In the genomic region with DNA sequence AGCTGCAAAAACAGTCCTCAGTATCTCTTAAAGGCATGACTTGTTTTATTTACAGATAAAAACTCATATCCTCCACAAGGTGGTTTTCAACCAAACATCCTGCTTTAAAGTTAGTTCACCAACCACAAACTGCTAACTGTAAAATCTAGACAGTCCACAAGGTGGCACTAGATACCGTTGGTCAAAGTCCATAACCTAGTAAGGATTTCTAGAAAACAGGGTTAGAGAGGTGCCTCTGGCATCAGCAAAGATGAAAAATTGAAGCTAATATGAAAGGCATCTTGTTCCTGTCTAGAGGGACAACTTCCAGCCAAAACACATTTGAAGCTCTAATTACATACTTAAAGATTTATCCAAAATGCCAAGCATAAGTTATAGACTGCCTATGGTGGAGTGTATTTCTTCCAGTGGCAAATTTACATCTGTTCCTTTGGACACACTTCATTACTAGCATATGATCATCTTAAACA, we compare ENCODE assay signal across 8 cellular contexts. TPM values are rescaled to one million over a fixed set of nuclear protein-coding genes. Genes with fewer than 3 reads are reported as not detected.
DNase-seq lines count a peak whose midpoint lies in the region; ATAC-seq lines count a peak whose summit lies in the region.

No MANE protein-coding gene starts in this region.

- no peaks in the 10 kb centered on the region for H3K9me3 Mint-ChIP-seq in central memory CD8-positive, alpha-beta T cell
- no peaks in the 10 kb centered on the region for H3K9me3 Mint-ChIP-seq in stimulated activated memory B cell treated with anti-CD40 and anti-IgM and Interleukin-4, amounts not matched to agents 10 μg/mL and 1 μg/mL and 100 μg/mL, for 72 hours

- peak; percentile 47 for ATAC-seq in GM18868 (IDR thresholded peaks at IDR 0.05; ENCODE audit: unreplicated experiment)
- peak; percentile 44 for ATAC-seq in HG03064 (IDR thresholded peaks at IDR 0.05; ENCODE audit: low read depth, unreplicated experiment)
- peak; percentile 87 for ATAC-seq in central memory CD8-positive, alpha-beta T cell (replicated peaks; ENCODE audit: extremely low read depth, poor library complexity, severe bottlenecking)
- ATAC-seq in left lobe of liver = peak; percentile 99
- peak; percentile 83 for ATAC-seq in stimulated activated memory B cell treated with anti-CD40 and anti-IgM and Interleukin-4, amounts not matched to agents 10 μg/mL and 1 μg/mL and 100 μg/mL, for 72 hours

- H3K4me3 Mint-ChIP-seq in central memory CD8-positive, alpha-beta T cell = no peak overlapping the region
- no peak overlapping the region for H3K4me3 Mint-ChIP-seq in stimulated activated memory B cell treated with anti-CD40 and anti-IgM and Interleukin-4, amounts not matched to agents 10 μg/mL and 1 μg/mL and 100 μg/mL, for 72 hours

- peaks cover 15% of the 10 kb centered on the region for H3K4me1 Mint-ChIP-seq in central memory CD8-positive, alpha-beta T cell
- H3K4me1 Mint-ChIP-seq in stimulated activated memory B cell treated with anti-CD40 and anti-IgM and Interleukin-4, amounts not matched to agents 10 μg/mL and 1 μg/mL and 100 μg/mL, for 72 hours = peaks cover 55% of the 10 kb centered on the region

- DNase-seq in CD1c-positive myeloid dendritic cell (ENCODE audit: extremely low spot score) = peak; percentile 84
- DNase-seq in NCI-H1930 (lab: John Stamatoyannopoulos, UW) = peak; percentile 26 to 72
- peak in 3 of 5 experiments; percentile 10 to 91 (median 42) for DNase-seq in T-helper 2 cell
- DNase-seq in central memory CD8-positive, alpha-beta T cell (ENCODE audit: low spot score in 2 of 2) = peak; percentile 30 to 69
- DNase-seq in left lobe of liver (ENCODE audit: low spot score) = no peak

- H3K27ac Mint-ChIP-seq in central memory CD8-positive, alpha-beta T cell (ENCODE audit: low read depth) = no peak overlapping the region
- H3K27ac Mint-ChIP-seq in stimulated activated memory B cell treated with anti-CD40 and anti-IgM and Interleukin-4, amounts not matched to agents 10 μg/mL and 1 μg/mL and 100 μg/mL, for 72 hours = peak overlapping the region; percentile 66

- H3K36me3 Mint-ChIP-seq in central memory CD8-positive, alpha-beta T cell (ENCODE audit: insufficient read depth) = peaks cover 2% of the 10 kb centered on the region
- H3K36me3 Mint-ChIP-seq in stimulated activated memory B cell treated with anti-CD40 and anti-IgM and Interleukin-4, amounts not matched to agents 10 μg/mL and 1 μg/mL and 100 μg/mL, for 72 hours = peaks cover 7% of the 10 kb centered on the region

- no peaks in the 10 kb centered on the region for H3K27me3 Mint-ChIP-seq in central memory CD8-positive, alpha-beta T cell
- no peaks in the 10 kb centered on the region for H3K27me3 Mint-ChIP-seq in stimulated activated memory B cell treated with anti-CD40 and anti-IgM and Interleukin-4, amounts not matched to agents 10 μg/mL and 1 μg/mL and 100 μg/mL, for 72 hours

RNA-seq across cellular contexts. Expression of gene ZMAT3, which starts 56.0 kb away (rescaled TPM):
- total RNA-seq in left lobe of liver = 6.8 TPM

Comparison
In these comparisons a context has a peak if more than half of its experiments do, and no peak if none do; other contexts are left out.
1. ATAC-seq: peak in every context shown above with its lines; median percentile 99 in left lobe of liver; 87 in central memory CD8-positive, alpha-beta T cell; 83 in stimulated activated memory B cell treated with anti-CD40 and anti-IgM and Interleukin-4, amounts not matched to agents 10 μg/mL and 1 μg/mL and 100 μg/mL, for 72 hours; 47 in GM18868; 44 in HG03064.